In the genomic region with DNA sequence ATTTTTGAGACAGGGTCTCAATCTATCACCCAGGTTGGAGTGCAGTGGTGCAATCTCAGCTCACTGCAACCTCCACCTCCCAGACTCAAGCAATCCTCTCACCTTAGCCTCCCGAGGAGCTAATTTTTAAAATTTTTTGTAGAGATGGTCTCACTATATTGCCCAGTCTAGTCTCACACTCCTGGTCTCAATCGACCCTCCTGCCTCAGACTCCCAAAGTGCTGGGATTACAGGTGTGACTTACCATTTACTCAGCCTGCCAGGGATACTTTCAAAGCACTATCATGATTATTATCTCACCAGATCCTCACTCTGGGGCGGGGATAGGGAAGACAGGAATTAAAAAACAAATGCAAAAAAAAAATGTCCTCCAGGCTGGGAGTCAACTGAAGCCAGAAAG, we compare ENCODE assay signal across 8 cellular contexts.
DNase-seq lines count a peak whose midpoint lies in the region; ATAC-seq and TF ChIP-seq lines count a peak whose summit lies in the region.

No MANE protein-coding gene starts in this region.

- TF ChIP-seq CTCF in heart right ventricle (IDR thresholded peaks at IDR 0.05) (no peak), mammary epithelial cell (conservative IDR thresholded peaks at IDR 0.05 in 1 of 2, IDR thresholded peaks at IDR 0.05 in 1 of 2; ENCODE audit: extremely low read depth in 1 of 2, insufficient read depth in 1 of 2, low read depth in 1 of 2, low read length in 2 of 2) (no peak), upper lobe of left lung (IDR thresholded peaks at IDR 0.05) (no peak)

- 76 to 82% methylated on average over 3 of the region's 3 CpGs for WGBS in heart right ventricle, 2 donors
- 40% methylated on average over 3 of the region's 3 CpGs for WGBS in mammary epithelial cell (ENCODE audit: low coverage, missing lambda C conversion rate)
- WGBS in upper lobe of left lung, 2 donors: 70 to 74% methylated on average over 3 of the region's 3 CpGs

- TF ChIP-seq POLR2A in upper lobe of left lung (IDR thresholded peaks at IDR 0.05): no peak

- H3K4me3 ChIP-seq in heart right ventricle (no peak overlapping the region), mammary epithelial cell (replicated peaks in 1 of 3; ENCODE audit: insufficient read depth in 1 of 3, low read depth in 2 of 3, low read length in 3 of 3) (no peak overlapping the region), upper lobe of left lung (no peak overlapping the region)

- H3K27ac ChIP-seq in heart right ventricle: peak overlapping the region in 9 of 10 donors; percentile 93 to 99 (median 97)
- peak overlapping the region; percentile 74 for H3K27ac ChIP-seq in mammary epithelial cell (ENCODE audit: insufficient read depth, low read depth, low read length)
- H3K27ac ChIP-seq in upper lobe of left lung: peak overlapping the region; percentile 91 to 98 (median 97)

- H3K4me1 ChIP-seq in heart right ventricle (peaks cover 25 to 85% (median 67%) of the 10 kb centered on the region in 9 donors), mammary epithelial cell (ENCODE audit: insufficient read depth, low read length) (peaks cover 79% of the 10 kb centered on the region), upper lobe of left lung (peaks cover 62 to 80% (median 70%) of the 10 kb centered on the region in 4 donors)

- no peaks in the 10 kb centered on the region for H3K36me3 Mint-ChIP-seq in naive B cell

- H3K4me1 Mint-ChIP-seq in naive B cell: peaks cover 41 to 52% (median 44%) of the 10 kb centered on the region in 3 donors

- no peaks in the 10 kb centered on the region for H4K20me1 ChIP-seq in mammary epithelial cell (ENCODE audit: insufficient read depth, low read length)

- no peak for TF ChIP-seq EP300 in upper lobe of left lung (IDR thresholded peaks at IDR 0.05)

- ATAC-seq in heart right ventricle (no peak), Right ventricle myocardium inferior (no peak), naive B cell (ENCODE audit: low read depth in 2 of 2) (no peak), upper lobe of left lung (ENCODE audit: low FRiP score in 2 of 2) (no peak)

- CTCF ChIA-PET in mammary epithelial cell (lab: Charles Lee; ENCODE audit: low non-redundant PET): no interaction called here

- H3K27ac Mint-ChIP-seq in naive B cell: peak overlapping the region in 4 of 6 donors; percentile 39 to 100 (median 99)

- H3K36me3 ChIP-seq in heart right ventricle (no peaks in the 10 kb centered on the region), mammary epithelial cell (ENCODE audit: insufficient read depth, low read length) (no peaks in the 10 kb centered on the region), upper lobe of left lung (no peaks in the 10 kb centered on the region)

- H3K9me3 Mint-ChIP-seq in naive B cell: no peaks in the 10 kb centered on the region

- DNase-seq in heart right ventricle: no peak
- DNase-seq in Right ventricle myocardium inferior (ENCODE audit: missing footprints): no peak
- DNase-seq in mammary epithelial cell: no peak
- DNase-seq in naive B cell: no peak
- no peak for DNase-seq in upper lobe of left lung
- no peak for DNase-seq in NCI-H1092 treated with DMSO at 0.1 percent for 48 hours (lab: John Stamatoyannopoulos, UW)
- no peak for DNase-seq in GDM1 (lab: John Stamatoyannopoulos, UW)
- DNase-seq in activated CD4-positive, CD25-positive, alpha-beta regulatory T cell treated with anti-CD3 and anti-CD28 coated beads, Interleukin-2, amount 50 U/mL, for 72 hours: no peak

- peak overlapping the region; percentile 75 for H3K4me2 ChIP-seq in mammary epithelial cell (ENCODE audit: insufficient read depth, low read depth, low read length)

- intact Hi-C loops in heart right ventricle (cut with DNase I) (loop anchor here in 2 of 10 donors (2.0 to 5.0 kb wide), 2 partner anchors 36 to 37 kb away; no protein-coding TSS in a partner anchor), Right ventricle myocardium inferior (cut with DNase I) (no loop called here), mammary epithelial cell (cut with micrococcal nuclease) (no loop called here)

- no TSS peak for BruUV-seq in mammary epithelial cell (replicated peaks; lab: Mats Ljungman, UMichigan)

- H3K9me3 ChIP-seq in heart right ventricle (no peaks in the 10 kb centered on the region), mammary epithelial cell (replicated peaks; ENCODE audit: insufficient read depth, low read length) (no peaks in the 10 kb centered on the region), upper lobe of left lung (no peaks in the 10 kb centered on the region)

- no peaks in the 10 kb centered on the region for H3K27me3 ChIP-seq in heart right ventricle
- no peaks in the 10 kb centered on the region for H3K27me3 ChIP-seq in mammary epithelial cell (ENCODE audit: insufficient read depth, low read length)
- no peaks in the 10 kb centered on the region for H3K27me3 ChIP-seq in upper lobe of left lung

- no peaks in the 10 kb centered on the region for H3K79me2 ChIP-seq in mammary epithelial cell (ENCODE audit: insufficient read depth, low read length)

- no peak overlapping the region for H2AFZ ChIP-seq in mammary epithelial cell (ENCODE audit: low read depth, low read length)

- peak overlapping the region in 5 of 8 donors; percentile 29 to 92 (median 81) for H3K4me3 Mint-ChIP-seq in naive B cell

- dilution Hi-C loops in mammary epithelial cell (cut with HindIII; ENCODE audit: low sequenced_read_pairs): loop anchor here (10.0 kb wide), 1 partner anchor 90 kb away; no protein-coding TSS in a partner anchor

- no peak overlapping the region for H3K9ac ChIP-seq in mammary epithelial cell (ENCODE audit: insufficient read depth, low read length)

- in situ Hi-C loops in mammary epithelial cell (cut with MboI; ENCODE audit: low sequenced_read_pairs in 2 of 2): no loop called here

- H3K27me3 Mint-ChIP-seq in naive B cell: no peaks in the 10 kb centered on the region
